1 cellular context compared by ENCODE assay signal in genomic region chr16:68235105-68235881, GRCh38.
A peak's percentile ranks its signal among the peaks of the same experiment; 100 is the strongest.
TF ChIP-seq lines count a peak whose summit lies in the region.

No MANE protein-coding gene starts in this region.

TF ChIP-seq in HepG2, 621 proteins besides CTCF, POLR2A, EP300 and RAD21 (continued from another document and continues in another):
- TF ChIP-seq ZNF18 (CRISPR knock-in tag; IDR thresholded peaks at IDR 0.05; ENCODE audit: insufficient replicate concordance) (peak; percentile 11), LBX2 (CRISPR knock-in tag; IDR thresholded peaks at IDR 0.05; ENCODE audit: borderline replicate concordance) (no peak; the same call in 1 of the 2 replicates), ZNF276 (CRISPR knock-in tag; IDR thresholded peaks at IDR 0.05; ENCODE audit: low read depth) (no peak), MAX (IDR thresholded peaks at IDR 0.05) (peak; percentile 72), ZNF264 (CRISPR knock-in tag; IDR thresholded peaks at IDR 0.05) (no peak; the same call in 1 of the 2 replicates), KAT8 (CRISPR knock-in tag; IDR thresholded peaks at IDR 0.05) (no peak), STAT5B (CRISPR knock-in tag; IDR thresholded peaks at IDR 0.05) (no peak), RARA (CRISPR knock-in tag; IDR thresholded peaks at IDR 0.05) (no peak; the same call in 1 of the 2 replicates), HNF1B (CRISPR knock-in tag; IDR thresholded peaks at IDR 0.05) (no peak), CREB3 (CRISPR knock-in tag; IDR thresholded peaks at IDR 0.05) (no peak), CHD4 (IDR thresholded peaks at IDR 0.05; ENCODE audit: borderline replicate concordance, low read length) (no peak), NFKB2 (CRISPR knock-in tag; IDR thresholded peaks at IDR 0.05; ENCODE audit: borderline replicate concordance) (0 out of 2 replicates have a peak, but pooled peaks have one; percentile 10), ZSCAN5A (CRISPR knock-in tag; IDR thresholded peaks at IDR 0.05; ENCODE audit: borderline replicate concordance) (no peak), ZFP82 (CRISPR knock-in tag; IDR thresholded peaks at IDR 0.05; ENCODE audit: borderline replicate concordance) (peak; percentile 96), ZNF280B (CRISPR knock-in tag; IDR thresholded peaks at IDR 0.05; ENCODE audit: borderline replicate concordance) (peak; percentile 12; the same call in 1 of the 2 replicates), ZNF232 (CRISPR knock-in tag; IDR thresholded peaks at IDR 0.05; ENCODE audit: borderline replicate concordance) (no peak), AKNA (CRISPR knock-in tag; IDR thresholded peaks at IDR 0.05; ENCODE audit: borderline replicate concordance) (no peak; the same call in 1 of the 2 replicates), SMAD9 (CRISPR knock-in tag; IDR thresholded peaks at IDR 0.05) (no peak), CHCHD3 (CRISPR knock-in tag; IDR thresholded peaks at IDR 0.05) (no peak), DRAP1 (CRISPR knock-in tag; IDR thresholded peaks at IDR 0.05) (no peak), ONECUT2 (CRISPR knock-in tag; IDR thresholded peaks at IDR 0.05) (no peak), KLF9 (CRISPR knock-in tag; IDR thresholded peaks at IDR 0.05; ENCODE audit: low read depth) (no peak), HMGA1 (CRISPR knock-in tag; conservative IDR thresholded peaks at IDR 0.05) (no peak), ZNF563 (CRISPR knock-in tag; IDR thresholded peaks at IDR 0.05) (no peak), MTF1 (CRISPR knock-in tag; IDR thresholded peaks at IDR 0.05) (no peak), MED13 (CRISPR knock-in tag; IDR thresholded peaks at IDR 0.05) (no peak), ZNF441 (CRISPR knock-in tag; IDR thresholded peaks at IDR 0.05; ENCODE audit: borderline replicate concordance) (no peak), SP140L (CRISPR knock-in tag; IDR thresholded peaks at IDR 0.05; ENCODE audit: borderline replicate concordance) (no peak), ZNF34 (CRISPR knock-in tag; IDR thresholded peaks at IDR 0.05; ENCODE audit: borderline replicate concordance) (peak; percentile 22; the same call in 1 of the 2 replicates), ELF4 (CRISPR knock-in tag; IDR thresholded peaks at IDR 0.05; ENCODE audit: borderline replicate concordance) (peak; percentile 65; the same call in 1 of the 2 replicates), SSRP1 (CRISPR knock-in tag; IDR thresholded peaks at IDR 0.05) (no peak; the same call in 1 of the 2 replicates), NCOA5 (CRISPR knock-in tag; IDR thresholded peaks at IDR 0.05) (no peak), HMG20B (CRISPR knock-in tag; conservative IDR thresholded peaks at IDR 0.05) (no peak), GTF3A (CRISPR knock-in tag; conservative IDR thresholded peaks at IDR 0.05) (no peak), RFX5 (IDR thresholded peaks at IDR 0.05; ENCODE audit: low read depth, low read length) (no peak), HOXA7 (CRISPR knock-in tag; IDR thresholded peaks at IDR 0.05) (no peak), ZSCAN20 (CRISPR knock-in tag; IDR thresholded peaks at IDR 0.05; ENCODE audit: borderline replicate concordance) (no peak), HNF4G (IDR thresholded peaks at IDR 0.05; ENCODE audit: borderline replicate concordance, low read depth, low read length) (0 out of 2 replicates have a peak, but pooled peaks have one; percentile 18), HNF4G (CRISPR knock-in tag; IDR thresholded peaks at IDR 0.05; ENCODE audit: borderline replicate concordance, low read depth) (no peak)
- TF ChIP-seq, protein P1, sequence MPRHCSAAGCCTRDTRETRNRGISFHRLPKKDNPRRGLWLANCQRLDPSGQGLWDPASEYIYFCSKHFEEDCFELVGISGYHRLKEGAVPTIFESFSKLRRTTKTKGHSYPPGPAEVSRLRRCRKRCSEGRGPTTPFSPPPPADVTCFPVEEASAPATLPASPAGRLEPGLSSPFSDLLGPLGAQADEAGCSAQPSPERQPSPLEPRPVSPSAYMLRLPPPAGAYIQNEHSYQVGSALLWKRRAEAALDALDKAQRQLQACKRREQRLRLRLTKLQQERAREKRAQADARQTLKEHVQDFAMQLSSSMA (CRISPR knock-in tag; IDR thresholded peaks at IDR 0.05), result no peak; the same call in 1 of the 2 replicates
- TF ChIP-seq, protein P2, sequence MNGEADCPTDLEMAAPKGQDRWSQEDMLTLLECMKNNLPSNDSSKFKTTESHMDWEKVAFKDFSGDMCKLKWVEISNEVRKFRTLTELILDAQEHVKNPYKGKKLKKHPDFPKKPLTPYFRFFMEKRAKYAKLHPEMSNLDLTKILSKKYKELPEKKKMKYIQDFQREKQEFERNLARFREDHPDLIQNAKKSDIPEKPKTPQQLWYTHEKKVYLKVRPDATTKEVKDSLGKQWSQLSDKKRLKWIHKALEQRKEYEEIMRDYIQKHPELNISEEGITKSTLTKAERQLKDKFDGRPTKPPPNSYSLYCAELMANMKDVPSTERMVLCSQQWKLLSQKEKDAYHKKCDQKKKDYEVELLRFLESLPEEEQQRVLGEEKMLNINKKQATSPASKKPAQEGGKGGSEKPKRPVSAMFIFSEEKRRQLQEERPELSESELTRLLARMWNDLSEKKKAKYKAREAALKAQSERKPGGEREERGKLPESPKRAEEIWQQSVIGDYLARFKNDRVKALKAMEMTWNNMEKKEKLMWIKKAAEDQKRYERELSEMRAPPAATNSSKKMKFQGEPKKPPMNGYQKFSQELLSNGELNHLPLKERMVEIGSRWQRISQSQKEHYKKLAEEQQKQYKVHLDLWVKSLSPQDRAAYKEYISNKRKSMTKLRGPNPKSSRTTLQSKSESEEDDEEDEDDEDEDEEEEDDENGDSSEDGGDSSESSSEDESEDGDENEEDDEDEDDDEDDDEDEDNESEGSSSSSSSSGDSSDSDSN (CRISPR knock-in tag; IDR thresholded peaks at IDR 0.05), result peak; percentile 72
- TF ChIP-seq, protein P3, sequence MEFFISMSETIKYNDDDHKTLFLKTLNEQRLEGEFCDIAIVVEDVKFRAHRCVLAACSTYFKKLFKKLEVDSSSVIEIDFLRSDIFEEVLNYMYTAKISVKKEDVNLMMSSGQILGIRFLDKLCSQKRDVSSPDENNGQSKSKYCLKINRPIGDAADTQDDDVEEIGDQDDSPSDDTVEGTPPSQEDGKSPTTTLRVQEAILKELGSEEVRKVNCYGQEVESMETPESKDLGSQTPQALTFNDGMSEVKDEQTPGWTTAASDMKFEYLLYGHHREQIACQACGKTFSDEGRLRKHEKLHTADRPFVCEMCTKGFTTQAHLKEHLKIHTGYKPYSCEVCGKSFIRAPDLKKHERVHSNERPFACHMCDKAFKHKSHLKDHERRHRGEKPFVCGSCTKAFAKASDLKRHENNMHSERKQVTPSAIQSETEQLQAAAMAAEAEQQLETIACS (CRISPR knock-in tag; IDR thresholded peaks at IDR 0.05), result peak; percentile 19; the same call in 1 of the 2 replicates
